Comparison of ENCODE assay signal across 10 cellular contexts in the genomic region with DNA sequence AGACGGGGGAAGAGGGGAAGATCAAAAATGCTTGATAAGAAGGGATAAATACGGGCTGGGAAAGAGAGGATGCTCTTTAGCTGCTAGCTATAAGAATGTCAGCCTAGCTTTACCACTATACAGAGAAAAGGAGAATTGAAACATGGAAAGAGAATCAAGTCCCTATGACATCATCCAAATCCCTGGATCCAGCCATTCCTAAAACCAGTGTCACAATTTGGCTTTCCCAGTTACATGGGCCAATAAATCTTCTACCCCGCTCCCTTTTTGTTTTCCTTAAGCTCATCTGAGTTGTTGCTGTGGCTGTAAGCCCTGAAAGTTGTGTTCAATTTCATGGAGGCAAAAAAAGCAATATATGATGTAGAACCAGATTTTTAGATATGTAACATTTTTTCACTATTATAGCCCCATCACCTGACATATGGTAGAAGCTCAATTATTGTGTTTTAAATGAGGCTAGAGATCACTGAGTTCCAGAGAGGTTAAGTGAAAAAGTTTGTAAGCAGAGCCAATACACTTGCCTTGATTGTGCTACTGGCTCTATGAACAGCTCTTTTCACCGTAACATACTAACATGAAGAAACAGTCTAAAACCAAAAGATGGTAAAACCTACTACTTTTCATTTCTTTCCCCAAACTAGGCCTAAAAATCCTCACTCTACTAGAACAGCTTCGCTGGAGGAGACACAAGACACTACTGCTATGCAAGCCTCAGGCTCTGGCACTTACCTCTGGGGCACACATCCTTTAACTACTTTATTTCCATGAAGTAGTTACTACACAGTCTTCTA. TPM values are rescaled to one million over a fixed set of nuclear protein-coding genes. Genes with fewer than 3 reads are reported as not detected.
A peak's percentile ranks its signal among the peaks of the same experiment; 100 is the strongest.
DNase-seq lines count a peak whose midpoint lies in the region; ATAC-seq, FAIRE-seq and TF ChIP-seq lines count a peak whose summit lies in the region.
"Had no signal": no experiment of that assay in that cellular context is flagged by ENCODE, and none has a peak within 500 bp of the region (broad histone marks: within the 10 kb centered on the region; RNA-seq: fewer than 3 reads in every experiment).

No MANE protein-coding gene starts in this region.

- WGBS in A549 (ENCODE audit: missing lambda C conversion rate) = 93% methylated on average over 5 of the region's 5 CpGs
- WGBS in GM23248 (ENCODE audit: low coverage in 1 of 2, low lambda C conversion rate in 2 of 2, missing lambda C conversion rate in 2 of 2), 2 experiments = 82 to 89% methylated on average over 5 of the region's 5 CpGs

- H3K4me2 ChIP-seq in A549 = peak overlapping the region; percentile 93
- H3K4me2 ChIP-seq in GM23248 (ENCODE audit: unreplicated experiment) = peak overlapping the region; percentile 100
- no peak overlapping the region for H3K4me2 ChIP-seq in OCI-LY7 (ENCODE audit: low read length)

- no peak for TF ChIP-seq EP300 in A549 (IDR thresholded peaks at IDR 0.05)

- H3K4me3 Mint-ChIP-seq in activated T-helper 17 cell treated with anti-CD3 and anti-CD28 coated beads, Interleukin-2, amount 50 U/mL, for 72 hours = peak overlapping the region; percentile 84
- H3K4me3 Mint-ChIP-seq in mesothelial cell of epicardium = peak overlapping the region; percentile 92

- no peak overlapping the region for H3K27ac ChIP-seq in A549
- H3K27ac ChIP-seq in GM23248 = no peak overlapping the region
- H3K27ac ChIP-seq in OCI-LY7 (ENCODE audit: low read depth, low read length, poor library complexity, severe bottlenecking) = no peak overlapping the region

- CTCF ChIA-PET in A549 (lab: Yijun Ruan, JAX) = interaction anchor here (1.0 to 11.8 kb wide), 5 partner anchors 16 to 143 kb away, joined by 3 to 152 read pairs (median 7); no protein-coding TSS in a partner anchor
- CTCF ChIA-PET in OCI-LY7 (lab: Charles Lee; ENCODE audit: unreplicated experiment) = interaction anchor here (0.6 kb wide), 1 partner anchor 16 kb away, joined by 4 read pairs; no protein-coding TSS in a partner anchor

- BruUV-seq in OCI-LY7 (replicated peaks; lab: Mats Ljungman, UMichigan) = no TSS peak

- peaks cover 24% of the 10 kb centered on the region for H3K4me1 Mint-ChIP-seq in activated T-helper 17 cell treated with anti-CD3 and anti-CD28 coated beads, Interleukin-2, amount 50 U/mL, for 72 hours
- H3K4me1 Mint-ChIP-seq in mesothelial cell of epicardium = peaks cover 38% of the 10 kb centered on the region

- H3K36me3 ChIP-seq in GM23248 (ENCODE audit: low read depth) (no peaks in the 10 kb centered on the region), OCI-LY7 (ENCODE audit: insufficient read depth, low read length) (no peaks in the 10 kb centered on the region)

- intact Hi-C loops in OCI-LY7 (cut with micrococcal nuclease; ENCODE audit: unreplicated experiment) = no loop called here

- in situ Hi-C loops in GM23248 (cut with MboI) = no loop called here

- H3K9me3 ChIP-seq in A549 (no peaks in the 10 kb centered on the region), GM23248 (ENCODE audit: low read depth) (no peaks in the 10 kb centered on the region), OCI-LY7 (ENCODE audit: low read length) (no peaks in the 10 kb centered on the region)

- TF ChIP-seq CTCF in A549 (IDR thresholded peaks at IDR 0.05) (no peak), mesothelial cell of epicardium (IDR thresholded peaks at IDR 0.05; ENCODE audit: unreplicated experiment) (no peak), OCI-LY7 (conservative IDR thresholded peaks at IDR 0.05; ENCODE audit: low read length) (no peak)

- H3K36me3 Mint-ChIP-seq in activated T-helper 17 cell treated with anti-CD3 and anti-CD28 coated beads, Interleukin-2, amount 50 U/mL, for 72 hours (ENCODE audit: low read depth) = peaks cover 83% of the 10 kb centered on the region
- no peaks in the 10 kb centered on the region for H3K36me3 Mint-ChIP-seq in mesothelial cell of epicardium

- peak overlapping the region; percentile 94 for H3K27ac Mint-ChIP-seq in activated T-helper 17 cell treated with anti-CD3 and anti-CD28 coated beads, Interleukin-2, amount 50 U/mL, for 72 hours
- H3K27ac Mint-ChIP-seq in mesothelial cell of epicardium = peak overlapping the region; percentile 66

- H3K4me3 ChIP-seq in A549 = no peak overlapping the region
- H3K4me3 ChIP-seq in GM23248 = peak overlapping the region; percentile 94; the same call in 1 of the 2 replicates
- no peak overlapping the region for H3K4me3 ChIP-seq in OCI-LY7 (ENCODE audit: low read depth, low read length, poor library complexity, severe bottlenecking)

- no peaks in the 10 kb centered on the region for H3K27me3 Mint-ChIP-seq in activated T-helper 17 cell treated with anti-CD3 and anti-CD28 coated beads, Interleukin-2, amount 50 U/mL, for 72 hours
- no peaks in the 10 kb centered on the region for H3K27me3 Mint-ChIP-seq in mesothelial cell of epicardium (ENCODE audit: low read depth)

- TF ChIP-seq RAD21 in A549 (conservative IDR thresholded peaks at IDR 0.05 in 1 of 2, IDR thresholded peaks at IDR 0.05 in 1 of 2) = no peak

- no peaks in the 10 kb centered on the region for H3K9me3 Mint-ChIP-seq in activated T-helper 17 cell treated with anti-CD3 and anti-CD28 coated beads, Interleukin-2, amount 50 U/mL, for 72 hours
- H3K9me3 Mint-ChIP-seq in mesothelial cell of epicardium = no peaks in the 10 kb centered on the region

- no peak overlapping the region for H3K9ac ChIP-seq in GM23248

- H3F3A ChIP-seq in GM23248 (ENCODE audit: insufficient read depth) = peaks cover 26% of the 10 kb centered on the region; the same call in 1 of the 2 replicates

- no peaks in the 10 kb centered on the region for H3K9me2 ChIP-seq in GM23248 (ENCODE audit: insufficient read depth)
- H3K9me2 ChIP-seq in OCI-LY7 (ENCODE audit: insufficient read depth, low read length) = no peaks in the 10 kb centered on the region

- DNase-seq in A549 (ENCODE audit: low read depth in 1 of 2, low spot score in 1 of 2) (no peak), GM23248 (peak; percentile 32), mesothelial cell of epicardium (ENCODE audit: low spot score in 2 of 2, unreplicated experiment in 2 of 2) (no peak), HCEC 1CT (no peak), NCI-H748 treated with DMSO at 0.1 percent for 48 hours (lab: John Stamatoyannopoulos, UW) (no peak), OCI-LY7 (ENCODE audit: low spot score) (no peak), NCI-H510A treated with DMSO at 0.1 percent for 48 hours (lab: John Stamatoyannopoulos, UW) (no peak)
- DNase-seq: DMS153; stimulated activated CD4-positive, alpha-beta T cell treated with anti-CD3 and anti-CD28 coated beads, Interleukin-15, amount 100 ng/mL, for 24 hours had no signal

- POLR2A ChIA-PET in A549 (lab: Yijun Ruan, JAX) = interaction anchor here (2.8 kb wide), 1 partner anchor 153 kb away, joined by 17 read pairs; a partner anchor contains a TSS
- POLR2A ChIA-PET in OCI-LY7 (lab: Charles Lee) = interaction anchor here (0.6 to 2.2 kb wide), 11 partner anchors 8 to 153 kb away, joined by 3 to 10 read pairs (median 3); a partner anchor contains a TSS

- H4K20me1 ChIP-seq in GM23248 (ENCODE audit: insufficient read depth) (peaks cover 33% of the 10 kb centered on the region), OCI-LY7 (ENCODE audit: insufficient read depth, low read length) (peaks cover 8% of the 10 kb centered on the region; the same call in 1 of the 2 replicates)

- no peak for TF ChIP-seq POLR2A in A549 (IDR thresholded peaks at IDR 0.05; ENCODE audit: low read length)

- H3K4me1 ChIP-seq in A549 (peaks cover 61% of the 10 kb centered on the region), GM23248 (ENCODE audit: insufficient read depth) (peaks cover 34% of the 10 kb centered on the region), OCI-LY7 (ENCODE audit: insufficient read depth, low read length, poor library complexity, severe bottlenecking) (peaks cover 29% of the 10 kb centered on the region)

- H3K79me2 ChIP-seq in GM23248 (ENCODE audit: insufficient read depth) (peaks cover 90% of the 10 kb centered on the region), OCI-LY7 (ENCODE audit: insufficient read depth, low read depth, low read length) (peaks cover 34% of the 10 kb centered on the region; the same call in 1 of the 2 replicates)

- H2AFZ ChIP-seq in GM23248 = no peak overlapping the region
- no peak overlapping the region for H2AFZ ChIP-seq in OCI-LY7 (ENCODE audit: low read length)

- no peak for FAIRE-seq in A549 (lab: Jason Lieb, UNC)

- no peaks in the 10 kb centered on the region for H3K27me3 ChIP-seq in GM23248 (replicated peaks; ENCODE audit: insufficient read depth)

- ATAC-seq in A549 = no peak
- ATAC-seq in activated T-helper 17 cell treated with anti-CD3 and anti-CD28 coated beads, Interleukin-2, amount 50 U/mL, for 72 hours (replicated peaks) = no peak

TF ChIP-seq in A549, 52 proteins besides CTCF, POLR2A, EP300 and RAD21:
- TF ChIP-seq FOSB (CRISPR knock-in tag; IDR thresholded peaks at IDR 0.05) = no peak

RNA-seq across cellular contexts. Expression of a gene that starts 4.3 kb away (rescaled TPM):
- polyA plus RNA-seq in A549 (2011; rRNA removed) = 67.5 and 73.8 TPM in 2 replicates
- polyA plus RNA-seq in A549 (2012; cell fraction: cytosol; rRNA removed) = 17.6 and 19.7 TPM in 2 replicates
- polyA plus RNA-seq in A549 (2012; cell fraction: nucleus; rRNA removed) = 12.3 and 14.5 TPM in 2 replicates
- 36.5 to 39.3 TPM (median 39.0 TPM) in 3 replicates for polyA plus RNA-seq in A549 (2017; fragmentation: RNase III; extraction: RNeasy Plus Mini Kit Qiagen cat#74134 plus additional on column Dnase treatment)
- polyA minus RNA-seq in A549 (2011; rRNA and poly(A)+ RNA removed) = 21.4 and 24.9 TPM in 2 replicates
- 34.9 and 42.6 TPM in 2 replicates for total RNA-seq in GM23248 (2014; rRNA removed; shearing (Covaris generic))
- polyA plus RNA-seq in GM23248 (2016; fragmentation: Nextera tagmentation; extraction: Ambion mirVana) = 31.3 and 32.6 TPM in 2 replicates
- 100 to 1,000 TPM in 1 of 2 donors, 10 to 100 TPM in 1; 84.9 to 122 TPM for total RNA-seq in activated T-helper 17 cell treated with anti-CD3 and anti-CD28 coated beads, Interleukin-2, amount 50 U/mL, for 72 hours
- total RNA-seq in mesothelial cell of epicardium = 73.9 to 84.8 TPM (median 80.7 TPM) in 3 replicates
- total RNA-seq in OCI-LY7 (2014; rRNA removed; shearing (Covaris generic)) = 7.2 and 7.6 TPM in 2 replicates
- total RNA-seq in OCI-LY7 (2022) = 47.2 and 47.9 TPM in 2 replicates
